Comparison of ENCODE assay signal across 32 cellular contexts in genomic region chr21:19853061-19853460, GRCh38.
"Had no signal": no experiment of that assay in that cellular context is flagged by ENCODE, and none has a peak within 500 bp of the region (broad histone marks: within the 10 kb centered on the region; RNA-seq: fewer than 3 reads in every experiment).

No MANE protein-coding gene starts in this region.

- ATAC-seq: activated CD4-positive, CD25-positive, alpha-beta regulatory T cell treated with anti-CD3 and anti-CD28 coated beads, Interleukin-2, amount 50 U/mL, for 24 hours; activated naive CD8-positive, alpha-beta T cell treated with anti-CD3 and anti-CD28 coated beads, Interleukin-2, amount 50 U/mL, for 24 hours; esophagus mucosa; T-helper 17 cell had no signal

- H3K4me3 ChIP-seq: heart right ventricle, left lung, smooth muscle cell, thoracic aorta, uterus had no signal

- H3K4me2 ChIP-seq: smooth muscle cell had no signal

- DNase-seq: activated CD4-positive, alpha-beta memory T cell treated with anti-CD3 and anti-CD28 coated beads for 36 hours; activated CD4-positive, alpha-beta T cell treated with anti-CD3 and anti-CD28 coated beads for 48 hours; activated CD8-positive, alpha-beta memory T cell treated with anti-CD3 and anti-CD28 coated beads, Interleukin-2, amount 50 U/mL, for 4 hours; activated gamma-delta T cell treated with Interleukin-2 at 50 U/mL for 16 hours; activated naive CD8-positive, alpha-beta T cell treated with anti-CD3 and anti-CD28 coated beads, Interleukin-2, amount 50 U/mL, for 24 hours; activated T-cell treated with anti-CD3 and anti-CD28 coated beads, Interleukin-2, amount 50 U/mL, for 1 hour; amygdala; central memory CD4-positive, alpha-beta T cell; foreskin fibroblast; kidney glomerular epithelial cell; mammary epithelial cell; retina; stimulated activated CD4-positive, alpha-beta T cell treated with anti-CD3 and anti-CD28 coated beads, Interleukin-15, amount 100 ng/mL, for 24 hours; stimulated activated CD4-positive, alpha-beta T cell treated with anti-CD3 and anti-CD28 coated beads, Interleukin-2, amount 100 ng/mL, for 24 hours; stimulated activated naive CD4-positive, alpha-beta T cell treated with Interleukin-2 at 50 U/mL for 16 hours; T-helper 17 cell; T1000; trophoblast cell; uterus; WERI-Rb-1 had no signal

- H3K9me3 ChIP-seq: thoracic aorta, uterus had no signal

- H3K4me3 Mint-ChIP-seq: activated CD4-positive, alpha-beta memory T cell treated with anti-CD3 and anti-CD28 coated beads for 36 hours; activated naive CD4-positive, alpha-beta T cell treated with anti-CD3 and anti-CD28 coated beads, Interleukin-2, amount 50 U/mL, for 24 hours; activated naive CD8-positive, alpha-beta T cell treated with anti-CD3 and anti-CD28 coated beads, Interleukin-2, amount 50 U/mL, for 24 hours; activated T-helper 1 cell treated with anti-CD3 and anti-CD28 coated beads, Interleukin-12 subunit alpha, Interleukin-12 subunit beta, Interleukin-2, Interleukin-4 antibody, amounts not matched to agents 30 ng/mL and 10 ng/mL and 1 ng/mL, durations not matched to agents 14 hours and 24 hours and 36 hours; dendritic cell treated with granulocyte-macrophage colony-stimulating factor and Interleukin-4, amounts not matched to agents 40 ng/mL and 50 ng/mL, for 4 days; endodermal cell; nephron; T-helper 17 cell had no signal

- H3K36me3 ChIP-seq: heart right ventricle, left lung, thoracic aorta, uterus, WERI-Rb-1 had no signal

- H3K27ac Mint-ChIP-seq: activated CD4-positive, alpha-beta memory T cell treated with anti-CD3 and anti-CD28 coated beads for 36 hours; activated naive CD4-positive, alpha-beta T cell treated with anti-CD3 and anti-CD28 coated beads, Interleukin-2, amount 50 U/mL, for 24 hours; activated naive CD8-positive, alpha-beta T cell treated with anti-CD3 and anti-CD28 coated beads, Interleukin-2, amount 50 U/mL, for 24 hours; activated T-helper 1 cell treated with anti-CD3 and anti-CD28 coated beads, Interleukin-12 subunit alpha, Interleukin-12 subunit beta, Interleukin-2, Interleukin-4 antibody, amounts not matched to agents 30 ng/mL and 10 ng/mL and 1 ng/mL, durations not matched to agents 14 hours and 24 hours and 36 hours; dendritic cell treated with granulocyte-macrophage colony-stimulating factor and Interleukin-4, amounts not matched to agents 40 ng/mL and 50 ng/mL, for 4 days; endodermal cell; nephron; progenitor cell of endocrine pancreas; T-helper 17 cell had no signal

- H3K27me3 ChIP-seq: heart right ventricle, left lung, uterus had no signal

- H3K36me3 Mint-ChIP-seq: activated naive CD4-positive, alpha-beta T cell treated with anti-CD3 and anti-CD28 coated beads, Interleukin-2, amount 50 U/mL, for 24 hours had no signal

- H3K4me1 ChIP-seq: heart right ventricle, left lung, uterus had no signal

- H3K27ac ChIP-seq: heart right ventricle, left lung, thoracic aorta, uterus, WERI-Rb-1 had no signal

- H3K4me1 Mint-ChIP-seq: activated naive CD4-positive, alpha-beta T cell treated with anti-CD3 and anti-CD28 coated beads, Interleukin-2, amount 50 U/mL, for 24 hours; activated naive CD8-positive, alpha-beta T cell treated with anti-CD3 and anti-CD28 coated beads, Interleukin-2, amount 50 U/mL, for 24 hours; endodermal cell; T-helper 17 cell had no signal

- H3K9me3 Mint-ChIP-seq: activated naive CD4-positive, alpha-beta T cell treated with anti-CD3 and anti-CD28 coated beads, Interleukin-2, amount 50 U/mL, for 24 hours; activated naive CD8-positive, alpha-beta T cell treated with anti-CD3 and anti-CD28 coated beads, Interleukin-2, amount 50 U/mL, for 24 hours; endodermal cell; nephron had no signal
